Comparison of ENCODE assay signal across 15 cellular contexts in genomic region chr4:102730968-102731533, GRCh38. TPM values are rescaled to one million over a fixed set of nuclear protein-coding genes. Genes with fewer than 3 reads are reported as not detected.
DNase-seq lines count a peak whose midpoint lies in the region; ATAC-seq, FAIRE-seq and TF ChIP-seq lines count a peak whose summit lies in the region.
"Had no signal": no experiment of that assay in that cellular context is flagged by ENCODE, and none has a peak within 500 bp of the region (broad histone marks: within the 10 kb centered on the region; RNA-seq: fewer than 3 reads in every experiment).

No MANE protein-coding gene starts in this region.

- no peak for TF ChIP-seq EP300 in K562 (IDR thresholded peaks at IDR 0.05; ENCODE audit: low read length)

- H3K4me2 ChIP-seq in K562 (ENCODE audit: insufficient read depth, low read length), result no peak overlapping the region

- no peak for TF ChIP-seq RAD21 in K562 (CRISPR knock-in tag; conservative IDR thresholded peaks at IDR 0.05 in 1 of 2, IDR thresholded peaks at IDR 0.05 in 1 of 2)

- CTCF ChIA-PET in K562 (lab: Yijun Ruan, JAX; ENCODE audit: low intra/inter-chr PET ratio), result no interaction called here

- POLR2A ChIA-PET in K562 (lab: Yijun Ruan, JAX), result interaction anchor here (0.6 kb wide), 1 partner anchor 97 kb away, joined by 3 read pairs; the partner anchor contains the start of gene UBE2D3

- no peak overlapping the region for H3K27ac ChIP-seq in K562 (ENCODE audit: extremely low read depth, low read depth, low read length)
- H3K27ac ChIP-seq in small intestine (ENCODE audit: low read depth in 1 of 2, low read length in 1 of 2), result no peak overlapping the region
- H3K27ac ChIP-seq: epithelial cell of prostate had no signal

- TF ChIP-seq CTCF in BE2C (IDR thresholded peaks at IDR 0.05; ENCODE audit: low read depth, low read length) (peak; percentile 49), K562 (IDR thresholded peaks at IDR 0.05 in 2 of 3, conservative IDR thresholded peaks at IDR 0.05 in 1 of 3; ENCODE audit: insufficient read depth in 2 of 3, low read depth in 1 of 3, low read length in 3 of 3) (peak; percentile 35 to 50 (median 49); a peak in 3 of 6 replicates)

- H3K36me3 ChIP-seq in BE2C (no peaks in the 10 kb centered on the region), K562 (ENCODE audit: control insufficient read depth, insufficient read depth, low read length) (no peaks in the 10 kb centered on the region; the same call in 2 of the 3 replicates), small intestine (ENCODE audit: control insufficient read depth in 2 of 2, insufficient read depth in 2 of 2, low read length in 2 of 2) (peaks cover 0 to 2% of the 10 kb centered on the region in 2 donors)

- no TSS peak for BruUV-seq in K562 (replicated peaks; lab: Mats Ljungman, UMichigan)

- no peak overlapping the region for H2AFZ ChIP-seq in K562 (ENCODE audit: low read depth, low read length)

- ATAC-seq in K562, result peak; percentile 77
- ATAC-seq in left lobe of liver, result peak; percentile 56
- ATAC-seq: mucosa of descending colon; stimulated activated naive CD8-positive, alpha-beta T cell treated with anti-CD3 and anti-CD28 coated beads, Interleukin-15, amount 100 ng/mL, for 72 hours; T-helper 17 cell had no signal

- intact Hi-C loops in K562 (cut with micrococcal nuclease), result no loop called here

- no peaks in the 10 kb centered on the region for H3K9me1 ChIP-seq in K562 (ENCODE audit: control insufficient read depth, insufficient read depth, low read length)

- TF ChIP-seq POLR2A in K562 (conservative IDR thresholded peaks at IDR 0.05), result no peak

- no peak for DNase-seq in BE2C
- DNase-seq in HTR-8/SVneo (ENCODE audit: insufficient read length, low spot score), result peak; percentile 1
- DNase-seq in K562 (ENCODE audit: extremely low read depth in 1 of 4, low spot score in 3 of 4), result peak in 2 of 4 experiments; percentile 17 to 27
- no peak for DNase-seq in left lobe of liver (ENCODE audit: low spot score)
- no peak for DNase-seq in putamen (ENCODE audit: low spot score)
- no peak for DNase-seq in NCI-H128 (lab: John Stamatoyannopoulos, UW; ENCODE audit: unreplicated experiment)
- DNase-seq in small intestine, result no peak
- no peak for DNase-seq in dedifferentiated amniotic fluid mesenchymal stem cell (ENCODE audit: extremely low spot score)
- DNase-seq: activated CD4-positive, alpha-beta T cell treated with anti-CD3 and anti-CD28 coated beads, Interleukin-2, amount 10 ng/mL, durations not matched to agents 7 days and 5 days; mucosa of descending colon; NCI-H1694; NK-92 treated with Interleukin-12 subunit alpha and Interleukin-12 subunit beta, amount 100 ng/mL, for 24 hours; stimulated activated naive CD8-positive, alpha-beta T cell treated with anti-CD3 and anti-CD28 coated beads, Interleukin-15, amount 100 ng/mL, for 72 hours; T-helper 17 cell had no signal

- H3K9ac ChIP-seq in K562 (ENCODE audit: insufficient read depth in 1 of 2, low read depth in 2 of 2, low read length in 2 of 2), result no peak overlapping the region

- WGBS in K562 (ENCODE audit: insufficient coverage, low coverage, missing lambda C conversion rate), result 85% methylated on average over 5 of the region's 5 CpGs
- 97 to 100% (median 99%) methylated on average over 5 of the region's 5 CpGs for WGBS in small intestine, 3 donors

- H4K20me1 ChIP-seq in K562 (replicated peaks; ENCODE audit: control insufficient read depth, insufficient read depth, low read length), result no peaks in the 10 kb centered on the region

- in situ Hi-C loops in K562 (cut with MboI), result no loop called here

- no peaks in the 10 kb centered on the region for H3K9me3 ChIP-seq in BE2C
- no peaks in the 10 kb centered on the region for H3K9me3 ChIP-seq in K562 (replicated peaks; ENCODE audit: control insufficient read depth, insufficient read depth, low read depth, low read length)
- H3K9me3 ChIP-seq in small intestine (ENCODE audit: control insufficient read depth, low read depth), result no peaks in the 10 kb centered on the region
- H3K9me3 ChIP-seq: mucosa of descending colon had no signal

- no peaks in the 10 kb centered on the region for H3K4me1 ChIP-seq in BE2C
- H3K4me1 ChIP-seq in K562 (replicated peaks in 1 of 2; ENCODE audit: control insufficient read depth in 2 of 2, insufficient read depth in 2 of 2, low read length in 2 of 2), result peaks cover 7 to 14% of the 10 kb centered on the region in 2 experiments; a peak in 4 of 5 replicates
- H3K4me1 ChIP-seq in small intestine (ENCODE audit: control insufficient read depth in 2 of 2, insufficient read depth in 1 of 2, low read depth in 1 of 2, low read length in 1 of 2), result no peaks in the 10 kb centered on the region

- H3K27me3 ChIP-seq in BE2C (no peaks in the 10 kb centered on the region), K562 (ENCODE audit: control insufficient read depth in 2 of 2, insufficient read depth in 2 of 2, low read length in 2 of 2) (no peaks in the 10 kb centered on the region), small intestine (ENCODE audit: control insufficient read depth in 2 of 2, insufficient read depth in 2 of 2, low read length in 2 of 2) (no peaks in the 10 kb centered on the region)

- FAIRE-seq in HTR-8/SVneo (lab: Jason Lieb, UNC), result no peak
- no peak for FAIRE-seq in K562 (lab: Jason Lieb, UNC)
- no peak for FAIRE-seq in small intestine (lab: Jason Lieb, UNC)

- H3K4me3 ChIP-seq in BE2C (ENCODE audit: low read depth, low read length) (no peak overlapping the region), K562 (no peak overlapping the region), small intestine (ENCODE audit: low read depth in 1 of 2, low read length in 2 of 2) (no peak overlapping the region)
- H3K4me3 ChIP-seq: mucosa of descending colon had no signal

- peaks cover 1% of the 10 kb centered on the region; the same call in 1 of the 3 replicates for H3K79me2 ChIP-seq in K562 (ENCODE audit: control insufficient read depth, insufficient read depth, low read length)

TF ChIP-seq in K562, 482 proteins besides CTCF, POLR2A, EP300 and RAD21:
- no peak for TF ChIP-seq ETV5 (CRISPR knock-in tag; IDR thresholded peaks at IDR 0.05; ENCODE audit: low read depth)
- TF ChIP-seq CBX3 (IDR thresholded peaks at IDR 0.05; ENCODE audit: borderline replicate concordance in 1 of 2, low read length in 2 of 2), result peak in 1 of 2 experiments; percentile 30; a peak in 1 of 3 replicates

RNA-seq across cellular contexts. Expression of gene MANBA, which starts 29.7 kb away (rescaled TPM):
- 4.9 TPM for polyA plus RNA-seq in BE2C (2012; ENCODE audit: insufficient read depth, insufficient read length, low read depth)
- 13.7 and 32.2 TPM in 2 replicates for total RNA-seq in K562 (2011; cell fraction: chromatin; rRNA removed; ENCODE audit: low replicate concordance)
- total RNA-seq in K562 (2011; cell fraction: nucleolus; rRNA removed), result 9.7 TPM in 2 replicates
- total RNA-seq in K562 (2011; cell fraction: nucleoplasm; rRNA removed), result 15.8 and 21.3 TPM in 2 replicates
- total RNA-seq in K562 (2014; rRNA removed) (8.2 and 10.9 TPM in 2 replicates), K562 (2014; rRNA removed; fragmentation: Illumina TruSeq; extraction: Trizol) (9.0 and 9.4 TPM in 2 replicates), K562 (2015; rRNA removed; fragmentation: Illumina TruSeq; extraction: Trizol) (12.9 and 13.3 TPM in 2 replicates), K562 (2021) (7.7 TPM in 2 replicates), left lobe of liver (10.6 TPM)
- polyA plus RNA-seq in K562 (2011; rRNA removed) (2.8 and 5.3 TPM in 2 replicates), K562 (2014; fragmentation: Illumina TruSeq; extraction: Trizol) (6.6 and 7.8 TPM in 2 replicates), K562 (2014; fragmentation: Nextera tagmentation; extraction: Ambion mirVana) (1 to 10 TPM; 1.8 to 3.7 TPM), K562 (2014; rRNA removed) (4.7 and 6.1 TPM in 2 replicates), small intestine (10 to 100 TPM in 1 of 3 donors, 1 to 10 TPM in 2; 4.7 to 11.7 (median 4.9) TPM)
- polyA plus RNA-seq in K562 (2011; cell fraction: cytosol; rRNA removed), result 4.7 and 6.0 TPM in 2 replicates
- polyA plus RNA-seq in K562 (2011; cell fraction: nucleus; rRNA removed), result 9.1 and 15.4 TPM in 2 replicates
- 9.1 and 18.3 TPM in 2 replicates for polyA plus RNA-seq in K562 (2012)
- 6.0 and 11.7 TPM in 2 replicates for polyA minus RNA-seq in K562 (2011; rRNA and poly(A)+ RNA removed)
- polyA minus RNA-seq in K562 (2011; cell fraction: cytosol; rRNA and poly(A)+ RNA removed), result 5.5 and 7.5 TPM in 2 replicates
- polyA minus RNA-seq in K562 (2011; cell fraction: nucleus; rRNA and poly(A)+ RNA removed), result 14.5 and 20.7 TPM in 2 replicates
